Comparison of ENCODE assay signal across 30 cellular contexts in genomic region chr4:182197611-182198010, GRCh38.
"Had no signal": no experiment of that assay in that cellular context is flagged by ENCODE, and none has a peak within 500 bp of the region (broad histone marks: within the 10 kb centered on the region; RNA-seq: fewer than 3 reads in every experiment).

No MANE protein-coding gene starts in this region.

- H3K4me3 ChIP-seq: body of pancreas, breast epithelium had no signal

- ATAC-seq: activated CD4-positive, alpha-beta T cell treated with anti-CD3 and anti-CD28 coated beads for 36 hours; activated CD4-positive, CD25-positive, alpha-beta regulatory T cell treated with anti-CD3 and anti-CD28 coated beads, Interleukin-2, amount 50 U/mL, for 24 hours; activated CD8-positive, alpha-beta memory T cell treated with anti-CD3 and anti-CD28 coated beads, Interleukin-2, amount 10 ng/mL, durations not matched to agents 7 days and 5 days; activated CD8-positive, alpha-beta T cell treated with anti-CD3 and anti-CD28 coated beads, Interleukin-2, amount 10 ng/mL, durations not matched to agents 7 days and 5 days; activated naive CD8-positive, alpha-beta T cell treated with anti-CD3 and anti-CD28 coated beads, Interleukin-2, amount 50 U/mL, for 24 hours; body of pancreas had no signal

- H3K27ac ChIP-seq: body of pancreas, brain microvascular endothelial cell, breast epithelium, VCaP had no signal

- H3K27me3 ChIP-seq: body of pancreas, brain microvascular endothelial cell, breast epithelium had no signal

- H3K9me3 ChIP-seq: body of pancreas, breast epithelium had no signal

- H3K4me1 ChIP-seq: body of pancreas, breast epithelium had no signal

- H3K36me3 ChIP-seq: brain microvascular endothelial cell, breast epithelium had no signal

- DNase-seq: activated CD4-positive, alpha-beta memory T cell treated with anti-CD3 and anti-CD28 coated beads, Interleukin-2, amount 10 ng/mL, durations not matched to agents 7 days and 5 days; activated CD4-positive, alpha-beta T cell treated with anti-CD3 and anti-CD28 coated beads for 1 hour; activated CD4-positive, alpha-beta T cell treated with anti-CD3 and anti-CD28 coated beads for 36 hours; activated CD4-positive, alpha-beta T cell treated with anti-CD3 and anti-CD28 coated beads for 48 hours; activated CD4-positive, alpha-beta T cell treated with anti-CD3 and anti-CD28 coated beads, Interleukin-2, amount 10 ng/mL, durations not matched to agents 7 days and 5 days; activated CD4-positive, alpha-beta T cell treated with anti-CD3 and anti-CD28 coated beads, Interleukin-2, amount 50 U/mL, for 48 hours; activated CD4-positive, CD25-positive, alpha-beta regulatory T cell; activated CD8-positive, alpha-beta memory T cell treated with anti-CD3 and anti-CD28 coated beads for 24 hours; activated CD8-positive, alpha-beta memory T cell treated with anti-CD3 and anti-CD28 coated beads, Interleukin-2, amount 10 ng/mL, durations not matched to agents 7 days and 5 days; activated CD8-positive, alpha-beta memory T cell treated with anti-CD3 and anti-CD28 coated beads, Interleukin-2, amount 50 U/mL, for 48 hours; activated CD8-positive, alpha-beta T cell treated with anti-CD3 and anti-CD28 coated beads, Interleukin-2, amount 10 ng/mL, durations not matched to agents 7 days and 5 days; activated effector memory CD4-positive, alpha-beta T cell treated with Interleukin-2 at 50 U/mL for 16 hours; activated gamma-delta T cell; activated naive CD4-positive, alpha-beta T cell treated with anti-CD3 and anti-CD28 coated beads, Interleukin-2, amount 10 ng/mL, durations not matched to agents 7 days and 5 days; activated naive CD4-positive, alpha-beta T cell treated with Interleukin-2 at 50 U/mL for 16 hours; activated naive CD8-positive, alpha-beta T cell treated with anti-CD3 and anti-CD28 coated beads, Interleukin-2, amount 10 ng/mL, durations not matched to agents 7 days and 5 days; activated naive CD8-positive, alpha-beta T cell treated with anti-CD3 and anti-CD28 coated beads, Interleukin-2, amount 50 U/mL, for 24 hours; activated T-cell treated with anti-CD3 and anti-CD28 coated beads, Interleukin-2, amount 50 U/mL, for 24 hours; activated T-cell treated with anti-CD3 and anti-CD28 coated beads, Interleukin-2, amount 50 U/mL, for 48 hours; amniotic stem cell; aorta; body of pancreas; brain microvascular endothelial cell; central memory CD4-positive, alpha-beta T cell; T-helper 1 cell; T-helper 2 cell; T-helper 9 cell had no signal
